9 cellular contexts compared by ENCODE assay signal in genomic region chr1:204287466-204287881, GRCh38.
DNase-seq lines count a peak whose midpoint lies in the region; ATAC-seq, FAIRE-seq and TF ChIP-seq lines count a peak whose summit lies in the region.
"Had no signal": no experiment of that assay in that cellular context is flagged by ENCODE, and none has a peak within 500 bp of the region (broad histone marks: within the 10 kb centered on the region; RNA-seq: fewer than 3 reads in every experiment).

No MANE protein-coding gene starts in this region.

- H3K27ac Mint-ChIP-seq in activated CD8-positive, alpha-beta T cell treated with anti-CD3 and anti-CD28 coated beads for 36 hours, result peak overlapping the region; percentile 17
- peak overlapping the region; percentile 83 for H3K27ac Mint-ChIP-seq in stimulated activated memory B cell treated with anti-CD40 and anti-IgM and Interleukin-4, amounts not matched to agents 10 μg/mL and 1 μg/mL and 100 μg/mL, for 72 hours

- POLR2A ChIA-PET in activated CD8-positive, alpha-beta T cell treated with anti-CD3 and anti-CD28 coated beads for 36 hours (lab: Charles Lee), result no interaction called here

- peaks cover 1% of the 10 kb centered on the region for H3K79me2 ChIP-seq in keratinocyte (ENCODE audit: control insufficient read depth, insufficient read depth, low read length)

- H3K4me3 ChIP-seq in HUES6 (ENCODE audit: low read depth, low read length), result peak overlapping the region; percentile 4; the same call in 1 of the 2 replicates
- peak overlapping the region; percentile 14 to 32 (median 25) for H3K4me3 ChIP-seq in keratinocyte (ENCODE audit: control insufficient read depth in 2 of 3, extremely low read depth in 1 of 3, insufficient read depth in 2 of 3, low read depth in 1 of 3, low read length in 3 of 3)

- peaks cover 22% of the 10 kb centered on the region for H3K4me1 Mint-ChIP-seq in activated CD8-positive, alpha-beta T cell treated with anti-CD3 and anti-CD28 coated beads for 36 hours (ENCODE audit: low read depth)
- H3K4me1 Mint-ChIP-seq in stimulated activated memory B cell treated with anti-CD40 and anti-IgM and Interleukin-4, amounts not matched to agents 10 μg/mL and 1 μg/mL and 100 μg/mL, for 72 hours, result peaks cover 32% of the 10 kb centered on the region

- no peaks in the 10 kb centered on the region for H3K9me3 Mint-ChIP-seq in activated CD8-positive, alpha-beta T cell treated with anti-CD3 and anti-CD28 coated beads for 36 hours
- H3K9me3 Mint-ChIP-seq in stimulated activated memory B cell treated with anti-CD40 and anti-IgM and Interleukin-4, amounts not matched to agents 10 μg/mL and 1 μg/mL and 100 μg/mL, for 72 hours, result no peaks in the 10 kb centered on the region

- H3K9me3 ChIP-seq in HUES6 (ENCODE audit: control insufficient read depth, insufficient read depth, low read depth, low read length) (no peaks in the 10 kb centered on the region), keratinocyte (ENCODE audit: control insufficient read depth, low read depth, low read length) (no peaks in the 10 kb centered on the region)

- H3K27me3 ChIP-seq in HUES6 (ENCODE audit: control insufficient read depth, insufficient read depth, low read length) (no peaks in the 10 kb centered on the region), keratinocyte (ENCODE audit: control insufficient read depth, extremely low read depth, insufficient read depth, low read length) (no peaks in the 10 kb centered on the region)

- TF ChIP-seq CTCF in activated CD8-positive, alpha-beta T cell treated with anti-CD3 and anti-CD28 coated beads for 36 hours (IDR thresholded peaks at IDR 0.05), result no peak
- TF ChIP-seq CTCF in keratinocyte (optimal IDR thresholded peaks at IDR 0.05 in 1 of 3, IDR thresholded peaks at IDR 0.05 in 1 of 3, conservative IDR thresholded peaks at IDR 0.05 in 1 of 3; ENCODE audit: extremely low read depth in 1 of 3, insufficient read depth in 2 of 3, low read length in 3 of 3), result no peak

- no peaks in the 10 kb centered on the region for H3K36me3 Mint-ChIP-seq in activated CD8-positive, alpha-beta T cell treated with anti-CD3 and anti-CD28 coated beads for 36 hours (ENCODE audit: low read depth)
- H3K36me3 Mint-ChIP-seq in stimulated activated memory B cell treated with anti-CD40 and anti-IgM and Interleukin-4, amounts not matched to agents 10 μg/mL and 1 μg/mL and 100 μg/mL, for 72 hours, result no peaks in the 10 kb centered on the region

- H3K36me3 ChIP-seq in HUES6 (ENCODE audit: control insufficient read depth, insufficient read depth, low read length) (no peaks in the 10 kb centered on the region), keratinocyte (ENCODE audit: control insufficient read depth in 2 of 2, extremely low read depth in 1 of 2, insufficient read depth in 2 of 2, low read length in 2 of 2) (no peaks in the 10 kb centered on the region)

- intact Hi-C loops in activated CD8-positive, alpha-beta T cell treated with anti-CD3 and anti-CD28 coated beads for 36 hours (cut with micrococcal nuclease), result no loop called here

- no peak overlapping the region for H3K4me3 Mint-ChIP-seq in activated CD8-positive, alpha-beta T cell treated with anti-CD3 and anti-CD28 coated beads for 36 hours
- H3K4me3 Mint-ChIP-seq in stimulated activated memory B cell treated with anti-CD40 and anti-IgM and Interleukin-4, amounts not matched to agents 10 μg/mL and 1 μg/mL and 100 μg/mL, for 72 hours, result peak overlapping the region; percentile 45

- peak overlapping the region; percentile 68 for H3K4me2 ChIP-seq in keratinocyte (ENCODE audit: control insufficient read depth, extremely low read depth, insufficient read depth, low read depth, low read length)
- H3K4me2 ChIP-seq: KMS-11 had no signal

- H3K27me3 Mint-ChIP-seq in activated CD8-positive, alpha-beta T cell treated with anti-CD3 and anti-CD28 coated beads for 36 hours, result peaks cover 1% of the 10 kb centered on the region
- peaks cover 44% of the 10 kb centered on the region for H3K27me3 Mint-ChIP-seq in stimulated activated memory B cell treated with anti-CD40 and anti-IgM and Interleukin-4, amounts not matched to agents 10 μg/mL and 1 μg/mL and 100 μg/mL, for 72 hours

- no peak for FAIRE-seq in keratinocyte (lab: Jason Lieb, UNC)

- no peak overlapping the region for H2AFZ ChIP-seq in keratinocyte (ENCODE audit: control insufficient read depth, low read length)

- H3K9ac ChIP-seq in HUES6 (ENCODE audit: low read length) (no peak overlapping the region), keratinocyte (ENCODE audit: control insufficient read depth, extremely low read depth, insufficient read depth, low read length) (peak overlapping the region; percentile 44)
- H3K9ac ChIP-seq: KMS-11 had no signal

- CTCF ChIA-PET in activated CD8-positive, alpha-beta T cell treated with anti-CD3 and anti-CD28 coated beads for 36 hours (lab: Charles Lee), result interaction anchor here (0.7 to 1.4 kb wide), 4 partner anchors 29 to 80 kb away, joined by 3 to 4 read pairs (median 3); no protein-coding TSS in a partner anchor

- no peak for DNase-seq in activated CD8-positive, alpha-beta T cell treated with anti-CD3 and anti-CD28 coated beads for 36 hours
- DNase-seq in keratinocyte (ENCODE audit: low read depth, low spot score), result no peak
- DNase-seq in activated naive CD4-positive, alpha-beta T cell (lab: John Stamatoyannopoulos, UW), result no peak

- H3K27ac ChIP-seq in HUES6 (ENCODE audit: low read depth, low read length) (no peak overlapping the region), keratinocyte (ENCODE audit: control insufficient read depth, insufficient read depth, low read length) (peak overlapping the region; percentile 55)
- H3K27ac ChIP-seq: KMS-11 had no signal

- no peaks in the 10 kb centered on the region for H4K20me1 ChIP-seq in keratinocyte (ENCODE audit: control insufficient read depth, extremely low read depth, insufficient read depth, low read length)

- ATAC-seq in activated CD8-positive, alpha-beta T cell treated with anti-CD3 and anti-CD28 coated beads for 36 hours, result peak; percentile 15
- no peak for ATAC-seq in stimulated activated memory B cell treated with anti-CD40 and anti-IgM and Interleukin-4, amounts not matched to agents 10 μg/mL and 1 μg/mL and 100 μg/mL, for 72 hours
- ATAC-seq in HG02870 (IDR thresholded peaks at IDR 0.05; ENCODE audit: unreplicated experiment), result no peak
- ATAC-seq in HG02759 (IDR thresholded peaks at IDR 0.05; ENCODE audit: unreplicated experiment), result no peak
- ATAC-seq in GM21447 (IDR thresholded peaks at IDR 0.05; ENCODE audit: unreplicated experiment), result no peak

- no peaks in the 10 kb centered on the region for H3K9me1 ChIP-seq in keratinocyte (ENCODE audit: control insufficient read depth, extremely low read depth, insufficient read depth, low read length)

- H3K4me1 ChIP-seq in HUES6 (ENCODE audit: control insufficient read depth, insufficient read depth, low read length) (peaks cover 34% of the 10 kb centered on the region), keratinocyte (ENCODE audit: control insufficient read depth, extremely low read depth, insufficient read depth, low read length) (peaks cover 36% of the 10 kb centered on the region)

- dilution Hi-C loops in keratinocyte (cut with MboI; ENCODE audit: extremely low pct_ligation_motif_present, low sequenced_read_pairs), result no loop called here
